Comparison of ENCODE assay signal across 15 cellular contexts in genomic region chr22:29041408-29041807, GRCh38. TPM values are rescaled to one million over a fixed set of nuclear protein-coding genes. Genes with fewer than 3 reads are reported as not detected.
DNase-seq lines count a peak whose midpoint lies in the region; FAIRE-seq and TF ChIP-seq lines count a peak whose summit lies in the region.
"Had no signal": no experiment of that assay in that cellular context is flagged by ENCODE, and none has a peak within 500 bp of the region (broad histone marks: within the 10 kb centered on the region; RNA-seq: fewer than 3 reads in every experiment).

No MANE protein-coding gene starts in this region.

- FAIRE-seq in HTR-8/SVneo (lab: Jason Lieb, UNC) = no peak

- DNase-seq in AG08396 (ENCODE audit: low spot score) (peak; percentile 33), NCI-H446 (lab: John Stamatoyannopoulos, UW) (peak; percentile 60 to 77), dorsolateral prefrontal cortex (peak in 1 of 10 donors; percentile 46), midbrain (lab: John Stamatoyannopoulos, UW) (peak; percentile 46), GM20000 (ENCODE audit: low spot score) (no peak), NCI-H748 treated with DMSO at 0.1 percent for 48 hours (lab: John Stamatoyannopoulos, UW) (no peak), HTR-8/SVneo (ENCODE audit: insufficient read length, low spot score) (no peak), activated gamma-delta T cell (lab: John Stamatoyannopoulos, UW) (no peak)
- DNase-seq: esophagus squamous epithelium, kidney had no signal

- intact Hi-C loops in dorsolateral prefrontal cortex (cut with DNase I) = loop anchor here (2.0 to 10.0 kb wide), 3 partner anchors 187 to 439 kb away; no protein-coding TSS in a partner anchor

- no peaks in the 10 kb centered on the region for H3K27me3 ChIP-seq in dorsolateral prefrontal cortex
- H3K27me3 ChIP-seq: esophagus squamous epithelium, uterus had no signal

- no peak overlapping the region for H3K4me3 ChIP-seq in dorsolateral prefrontal cortex
- H3K4me3 ChIP-seq: uterus had no signal

- peak overlapping the region in 44 of 59 donors; percentile 1 to 87 (median 64) for H3K27ac ChIP-seq in dorsolateral prefrontal cortex
- H3K27ac ChIP-seq: uterus had no signal

- no peak for TF ChIP-seq CTCF in dorsolateral prefrontal cortex (IDR thresholded peaks at IDR 0.05 in 54 of 56, conservative IDR thresholded peaks at IDR 0.05 in 2 of 56; ENCODE audit: low read depth in 1 of 56, partially characterized antibody in 56 of 56)
- TF ChIP-seq CTCF in GM20000 (IDR thresholded peaks at IDR 0.05; ENCODE audit: extremely low read depth, missing control alignments) = no peak

RNA-seq across cellular contexts. Expression of gene C22orf31, which starts 20.2 kb away (rescaled TPM):
- 1 to 10 TPM in 11 of 120 experiments, under 1 TPM in 38, not detected in 71; 0.32 to 2.0 (median 0.72) TPM for total RNA-seq in dorsolateral prefrontal cortex
- total RNA-seq: activated CD4-positive, alpha-beta T cell treated with anti-CD3 and anti-CD28 coated beads, Interleukin-2, amount 10 ng/mL, durations not matched to agents 7 days and 5 days; activated T-helper 2 cell treated with anti-CD3 and anti-CD28 coated beads, Interferon-gamma antibody, Interleukin-2, Interleukin-4, amounts not matched to agents 10 μg/mL and 5 μg/mL and 100 μg/mL, durations not matched to agents 14 hours and 24 hours and 36 hours; B cell; kidney; occipital lobe; uterus had no signal

RNA-seq across cellular contexts. Expression of gene KREMEN1, which starts 31.4 kb away (rescaled TPM):
- total RNA-seq in dorsolateral prefrontal cortex = 10 to 100 TPM; 11.4 to 40.0 (median 19.2) TPM
- total RNA-seq: B cell had no signal

Comparison
In these comparisons a context has a peak if more than half of its experiments do, and no peak if none do; other contexts are left out.
1. DNase-seq: peak in AG08396 (single experiment), NCI-H446 (2 of 2) and midbrain (single experiment); none in GM20000 (single experiment), NCI-H748 treated with DMSO at 0.1 percent for 48 hours (single experiment), HTR-8/SVneo (single experiment) and activated gamma-delta T cell (single experiment).